8 cellular contexts compared by ENCODE assay signal in the genomic region with DNA sequence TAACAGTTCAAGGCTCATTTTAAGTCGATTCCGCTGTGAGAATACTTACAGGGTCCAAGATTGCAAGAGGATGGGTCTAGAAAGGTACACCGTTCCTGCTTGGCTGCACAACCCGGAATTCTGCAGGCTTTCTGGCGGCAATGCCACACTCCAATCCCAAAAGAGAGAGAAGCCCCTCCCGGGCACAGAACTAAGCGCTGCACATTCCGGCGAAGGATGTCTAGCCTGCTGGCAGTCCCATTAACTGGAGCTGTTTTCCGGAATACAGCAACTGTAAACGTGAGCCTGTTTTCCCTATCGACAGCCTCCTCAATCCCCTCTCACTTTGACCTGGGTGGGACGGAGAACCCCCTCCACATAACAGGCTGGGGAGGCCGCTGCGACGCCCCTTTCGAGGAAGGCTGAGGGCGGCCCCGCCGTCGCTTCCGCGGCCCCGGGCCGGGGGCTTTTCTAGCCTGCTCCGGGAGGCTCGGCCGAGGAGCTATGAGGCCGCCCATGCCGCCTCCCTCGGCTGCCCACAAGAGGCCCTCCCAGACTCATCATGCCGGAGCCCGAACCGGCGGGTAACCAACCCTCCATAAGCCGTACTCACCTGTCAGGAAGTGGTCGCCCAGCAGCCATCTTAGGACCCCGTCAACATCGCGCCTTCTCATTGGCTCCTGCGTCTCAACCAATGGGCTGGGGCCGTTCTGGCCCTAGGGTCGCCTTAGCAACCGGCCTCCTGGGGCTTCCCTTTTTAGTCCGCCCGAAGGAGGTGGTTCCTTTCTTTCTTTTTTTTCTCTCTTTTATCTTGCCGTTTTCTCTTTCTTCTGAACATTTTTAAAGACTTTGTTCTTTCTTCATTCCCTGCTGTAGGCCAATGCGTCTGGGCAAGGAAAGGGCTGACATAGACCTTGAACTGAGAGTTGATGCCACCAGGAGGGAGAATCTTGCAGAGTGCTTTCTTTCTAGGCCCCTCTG. TPM values are rescaled to one million over a fixed set of nuclear protein-coding genes. Genes with fewer than 3 reads are reported as not detected.
DNase-seq lines count a peak whose midpoint lies in the region; ATAC-seq and TF ChIP-seq lines count a peak whose summit lies in the region.

A gene (minus strand): TSS at position 647 of the 960 bp plus-strand sequence. CDS start 5,909 bp downstream, outside the sequence.

- intact Hi-C loops in activated B cell treated with CpG ODN at 0.5 μM for 24 hours (cut with micrococcal nuclease) (loop anchor here (1.0 to 5.0 kb wide), 7 partner anchors 80 to 1550 kb away; a partner anchor contains a TSS), spleen (cut with DNase I; ENCODE audit: low total_unique reads) (no loop called here)

- peaks cover 20% of the 10 kb centered on the region for H3K36me3 Mint-ChIP-seq in activated B cell treated with CpG ODN at 0.5 μM for 24 hours (ENCODE audit: low read depth)

- WGBS in spleen, 5 donors, result 1 to 2% (median 1%) methylated on average over 41 to 48 of the region's 48 CpGs

- no peaks in the 10 kb centered on the region for H3K9me3 ChIP-seq in spleen

- peak within 1 kb of the TSS; percentile 36 for H3K27ac ChIP-seq in caudate nucleus (ENCODE audit: low read depth, low read length)
- H3K27ac ChIP-seq in spleen, result peak within 1 kb of the TSS; percentile 62 to 93 (median 85)

- H3K4me3 Mint-ChIP-seq in activated B cell treated with CpG ODN at 0.5 μM for 24 hours, result peak within 1 kb of the TSS; percentile 96

- DNase-seq in AG08395 (ENCODE audit: low spot score) (peak; percentile 99), NCI-H345 (lab: John Stamatoyannopoulos, UW) (peak; percentile 88), activated B cell treated with CpG ODN at 0.5 μM for 24 hours (peak; percentile 93), caudate nucleus (lab: John Stamatoyannopoulos, UW) (peak; percentile 15 to 95 (median 86)), inferior parietal cortex (ENCODE audit: extremely low spot score) (peak; percentile 95), spleen (peak; percentile 95)

- H3K9me3 Mint-ChIP-seq in activated B cell treated with CpG ODN at 0.5 μM for 24 hours, result no peaks in the 10 kb centered on the region

- no peak for TF ChIP-seq CTCF in activated B cell treated with CpG ODN at 0.5 μM for 24 hours (IDR thresholded peaks at IDR 0.05)
- TF ChIP-seq CTCF in spleen (IDR thresholded peaks at IDR 0.05 in 8 of 11, conservative IDR thresholded peaks at IDR 0.05 in 3 of 11), result no peak

- CTCF ChIA-PET in activated B cell treated with CpG ODN at 0.5 μM for 24 hours (lab: Charles Lee), result no interaction called here

- ATAC-seq in HG03196 (IDR thresholded peaks at IDR 0.05; ENCODE audit: unreplicated experiment) (peak; percentile 100), activated B cell treated with CpG ODN at 0.5 μM for 24 hours (ENCODE audit: low read depth) (peak; percentile 98)

- peaks cover 46% of the 10 kb centered on the region for H3K4me1 Mint-ChIP-seq in activated B cell treated with CpG ODN at 0.5 μM for 24 hours

- peak within 1 kb of the TSS; percentile 85 to 100 (median 99) for H3K4me3 ChIP-seq in spleen

- H3K4me1 ChIP-seq in spleen, result peaks cover 13 to 57% (median 46%) of the 10 kb centered on the region in 6 donors

- H3K27ac Mint-ChIP-seq in activated B cell treated with CpG ODN at 0.5 μM for 24 hours, result peak within 1 kb of the TSS; percentile 96

- H3K27me3 Mint-ChIP-seq in activated B cell treated with CpG ODN at 0.5 μM for 24 hours, result peaks cover 2% of the 10 kb centered on the region

- POLR2A ChIA-PET in activated B cell treated with CpG ODN at 0.5 μM for 24 hours (lab: Charles Lee), result interaction anchor here (0.6 kb wide), 1 partner anchor 1571 kb away, joined by 5 read pairs; no protein-coding TSS in a partner anchor

- peaks cover 0 to 17% (median 0%) of the 10 kb centered on the region in 6 donors for H3K36me3 ChIP-seq in spleen

- TF ChIP-seq POLR2A in GM18951 (IDR thresholded peaks at IDR 0.05; ENCODE audit: extremely low read depth, insufficient read depth, insufficient read length), result peak; percentile 77
- no peak for TF ChIP-seq POLR2A in spleen (IDR thresholded peaks at IDR 0.05)

- H3K27me3 ChIP-seq in spleen (replicated peaks in 1 of 7), result no peaks in the 10 kb centered on the region

- in situ Hi-C loops in GM18951 (cut with MboI; ENCODE audit: low sequenced_read_pairs, unreplicated experiment), result no loop called here

RNA-seq across cellular contexts. Expression of the gene that starts here (rescaled TPM):
- total RNA-seq in activated B cell treated with CpG ODN at 0.5 μM for 24 hours, result 70.1 and 71.8 TPM in 2 replicates
- 10 to 100 TPM; 39.5 to 78.2 (median 58.9) TPM for total RNA-seq in spleen
- 10 to 100 TPM; 41.2 to 50.0 (median 49.6) TPM for polyA plus RNA-seq in spleen

Comparison
In these comparisons a context has a peak if more than half of its experiments do, and no peak if none do; other contexts are left out.
1. Peak in every context shown above with its lines: DNase-seq, ATAC-seq, H3K4me3 ChIP-seq and H3K27ac ChIP-seq.